In the genomic region with DNA sequence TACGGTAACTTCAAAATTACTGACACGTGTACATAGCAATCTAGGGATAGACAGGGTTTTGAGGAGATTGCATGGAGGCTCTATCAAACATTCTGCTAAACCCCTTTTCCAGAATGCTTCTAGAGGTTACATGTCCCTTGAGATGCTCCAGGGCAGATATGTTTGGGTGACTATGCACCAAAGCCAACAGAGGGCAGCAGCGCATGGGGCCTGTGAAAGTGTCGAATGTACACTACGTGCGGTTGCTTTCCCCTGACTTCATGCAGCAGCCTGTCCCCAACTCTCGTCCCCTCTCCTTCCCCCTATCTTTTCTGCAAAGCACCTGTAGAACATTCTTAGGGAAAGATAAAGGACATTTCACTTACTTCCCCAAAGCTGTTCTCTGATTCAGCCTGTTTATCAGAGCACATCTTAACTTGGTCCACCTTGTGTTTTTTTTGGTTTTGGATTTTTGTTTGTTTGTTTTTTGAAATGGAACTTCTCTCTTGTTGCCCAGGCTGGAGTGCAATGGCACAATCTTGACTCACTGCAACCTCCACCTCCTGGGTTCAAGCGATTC, we compare ENCODE assay signal across 8 cellular contexts.
A peak's percentile ranks its signal among the peaks of the same experiment; 100 is the strongest.
DNase-seq lines count a peak whose midpoint lies in the region; ATAC-seq and TF ChIP-seq lines count a peak whose summit lies in the region.

No MANE protein-coding gene starts in this region.

- H3K4me3 Mint-ChIP-seq in activated T-helper 17 cell treated with anti-CD3 and anti-CD28 coated beads, Interleukin-2, amount 50 U/mL, for 72 hours: no peak overlapping the region

- intact Hi-C loops in spleen (cut with DNase I; ENCODE audit: low total_unique reads): no loop called here

- H3K27ac ChIP-seq in spleen: no peak overlapping the region

- TF ChIP-seq RAD21 in Ishikawa (IDR thresholded peaks at IDR 0.05; ENCODE audit: low read depth): peak; percentile 40; the same call in 1 of the 2 replicates

- no peaks in the 10 kb centered on the region for H3K4me1 ChIP-seq in spleen

- no peak overlapping the region for H3K4me3 ChIP-seq in spleen

- TF ChIP-seq POLR2A in spleen (IDR thresholded peaks at IDR 0.05): no peak

- no peak overlapping the region for H3K27ac Mint-ChIP-seq in activated T-helper 17 cell treated with anti-CD3 and anti-CD28 coated beads, Interleukin-2, amount 50 U/mL, for 72 hours

- peaks cover 7% of the 10 kb centered on the region for H3K4me1 Mint-ChIP-seq in activated T-helper 17 cell treated with anti-CD3 and anti-CD28 coated beads, Interleukin-2, amount 50 U/mL, for 72 hours

- no peaks in the 10 kb centered on the region for H3K9me3 ChIP-seq in spleen

- TF ChIP-seq EP300 in Ishikawa (IDR thresholded peaks at IDR 0.05; ENCODE audit: borderline replicate concordance): no peak

- no peaks in the 10 kb centered on the region for H3K9me3 Mint-ChIP-seq in activated T-helper 17 cell treated with anti-CD3 and anti-CD28 coated beads, Interleukin-2, amount 50 U/mL, for 72 hours

- TF ChIP-seq CTCF in spleen (IDR thresholded peaks at IDR 0.05 in 8 of 11, conservative IDR thresholded peaks at IDR 0.05 in 3 of 11): peak in 2 of 11 experiments; percentile 5 to 26

- H3K36me3 ChIP-seq in spleen: peaks cover 0 to 100% (median 67%) of the 10 kb centered on the region in 6 donors

- no peaks in the 10 kb centered on the region for H3K27me3 ChIP-seq in spleen (replicated peaks in 1 of 7)

- 83 to 89% (median 86%) methylated on average over 8 of the region's 8 CpGs for whole genome bisulfite sequencing in spleen, 5 donors

- DNase-seq in NCI-H748 (lab: John Stamatoyannopoulos, UW; ENCODE audit: unreplicated experiment) (peak; percentile 23), NCI-H748 treated with DMSO at 0.1 percent for 48 hours (lab: John Stamatoyannopoulos, UW) (no peak), lung microvascular endothelial cell (ENCODE audit: low read depth in 2 of 2) (peak; percentile 49 to 66), hippocampal formation (lab: John Stamatoyannopoulos, UW) (no peak), spleen (no peak)

- peaks cover 95% of the 10 kb centered on the region for H3K36me3 Mint-ChIP-seq in activated T-helper 17 cell treated with anti-CD3 and anti-CD28 coated beads, Interleukin-2, amount 50 U/mL, for 72 hours (ENCODE audit: low read depth)

- H3K27me3 Mint-ChIP-seq in activated T-helper 17 cell treated with anti-CD3 and anti-CD28 coated beads, Interleukin-2, amount 50 U/mL, for 72 hours: no peaks in the 10 kb centered on the region

- peak; percentile 48 for ATAC-seq in activated T-helper 17 cell treated with anti-CD3 and anti-CD28 coated beads, Interleukin-2, amount 50 U/mL, for 72 hours (replicated peaks)
- no peak for ATAC-seq in GM18861 (IDR thresholded peaks at IDR 0.05; ENCODE audit: unreplicated experiment)

TF ChIP-seq in Ishikawa, 13 proteins besides CTCF, POLR2A, EP300 and RAD21:
- no peak for TF ChIP-seq FOXM1 (IDR thresholded peaks at IDR 0.05; ENCODE audit: borderline replicate concordance, low read depth)
- no peak for TF ChIP-seq CREB1 (IDR thresholded peaks at IDR 0.05; ENCODE audit: low read depth)
- no peak for TF ChIP-seq TEAD4 (IDR thresholded peaks at IDR 0.05)
- no peak for TF ChIP-seq USF1 (IDR thresholded peaks at IDR 0.05)
- TF ChIP-seq, protein P1, sequence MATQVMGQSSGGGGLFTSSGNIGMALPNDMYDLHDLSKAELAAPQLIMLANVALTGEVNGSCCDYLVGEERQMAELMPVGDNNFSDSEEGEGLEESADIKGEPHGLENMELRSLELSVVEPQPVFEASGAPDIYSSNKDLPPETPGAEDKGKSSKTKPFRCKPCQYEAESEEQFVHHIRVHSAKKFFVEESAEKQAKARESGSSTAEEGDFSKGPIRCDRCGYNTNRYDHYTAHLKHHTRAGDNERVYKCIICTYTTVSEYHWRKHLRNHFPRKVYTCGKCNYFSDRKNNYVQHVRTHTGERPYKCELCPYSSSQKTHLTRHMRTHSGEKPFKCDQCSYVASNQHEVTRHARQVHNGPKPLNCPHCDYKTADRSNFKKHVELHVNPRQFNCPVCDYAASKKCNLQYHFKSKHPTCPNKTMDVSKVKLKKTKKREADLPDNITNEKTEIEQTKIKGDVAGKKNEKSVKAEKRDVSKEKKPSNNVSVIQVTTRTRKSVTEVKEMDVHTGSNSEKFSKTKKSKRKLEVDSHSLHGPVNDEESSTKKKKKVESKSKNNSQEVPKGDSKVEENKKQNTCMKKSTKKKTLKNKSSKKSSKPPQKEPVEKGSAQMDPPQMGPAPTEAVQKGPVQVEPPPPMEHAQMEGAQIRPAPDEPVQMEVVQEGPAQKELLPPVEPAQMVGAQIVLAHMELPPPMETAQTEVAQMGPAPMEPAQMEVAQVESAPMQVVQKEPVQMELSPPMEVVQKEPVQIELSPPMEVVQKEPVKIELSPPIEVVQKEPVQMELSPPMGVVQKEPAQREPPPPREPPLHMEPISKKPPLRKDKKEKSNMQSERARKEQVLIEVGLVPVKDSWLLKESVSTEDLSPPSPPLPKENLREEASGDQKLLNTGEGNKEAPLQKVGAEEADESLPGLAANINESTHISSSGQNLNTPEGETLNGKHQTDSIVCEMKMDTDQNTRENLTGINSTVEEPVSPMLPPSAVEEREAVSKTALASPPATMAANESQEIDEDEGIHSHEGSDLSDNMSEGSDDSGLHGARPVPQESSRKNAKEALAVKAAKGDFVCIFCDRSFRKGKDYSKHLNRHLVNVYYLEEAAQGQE (IDR thresholded peaks at IDR 0.05; ENCODE audit: low read depth): no peak
- TF ChIP-seq EGR1 (IDR thresholded peaks at IDR 0.05): no peak
- no peak for TF ChIP-seq NFIC (IDR thresholded peaks at IDR 0.05)
- no peak for TF ChIP-seq ZBTB7A (IDR thresholded peaks at IDR 0.05; ENCODE audit: low read depth)
- TF ChIP-seq YY1 (IDR thresholded peaks at IDR 0.05; ENCODE audit: low read depth): no peak
- TF ChIP-seq TAF1 (IDR thresholded peaks at IDR 0.05; ENCODE audit: low read depth): no peak
- no peak for TF ChIP-seq CEBPB (IDR thresholded peaks at IDR 0.05)
- TF ChIP-seq TCF12 (IDR thresholded peaks at IDR 0.05; ENCODE audit: low read depth): no peak
- no peak for TF ChIP-seq MAX (IDR thresholded peaks at IDR 0.05)

Comparison
In these comparisons a context has a peak if more than half of its experiments do, and no peak if none do; other contexts are left out.
1. DNase-seq: peak in NCI-H748 (single experiment) and lung microvascular endothelial cell (2 of 2); none in NCI-H748 treated with DMSO at 0.1 percent for 48 hours (single experiment), hippocampal formation (0 of 2) and spleen (single experiment).